ENCODE assay signal across 12 cellular contexts in genomic region chr11:77559686-77560425, GRCh38. TPM values are rescaled to one million over a fixed set of nuclear protein-coding genes. Genes with fewer than 3 reads are reported as not detected.
DNase-seq lines count a peak whose midpoint lies in the region; ATAC-seq, FAIRE-seq and TF ChIP-seq lines count a peak whose summit lies in the region.
"Had no signal": no experiment of that assay in that cellular context is flagged by ENCODE, and none has a peak within 500 bp of the region (broad histone marks: within the 10 kb centered on the region; RNA-seq: fewer than 3 reads in every experiment).

No MANE protein-coding gene starts in this region.

- H3K4me3 ChIP-seq in AG10803 (ENCODE audit: low read length): no peak overlapping the region
- no peak overlapping the region for H3K4me3 ChIP-seq in keratinocyte (ENCODE audit: control insufficient read depth in 2 of 3, extremely low read depth in 1 of 3, insufficient read depth in 2 of 3, low read depth in 1 of 3, low read length in 3 of 3)
- H3K4me3 ChIP-seq: coronary artery had no signal

- H3K4me1 ChIP-seq in keratinocyte (ENCODE audit: control insufficient read depth, extremely low read depth, insufficient read depth, low read length): peaks cover 19% of the 10 kb centered on the region

- no peaks in the 10 kb centered on the region for H3K9me1 ChIP-seq in keratinocyte (ENCODE audit: control insufficient read depth, extremely low read depth, insufficient read depth, low read length)

- FAIRE-seq in keratinocyte (lab: Jason Lieb, UNC): peak; percentile 71

- H3K27ac ChIP-seq in keratinocyte (ENCODE audit: control insufficient read depth, insufficient read depth, low read length): peak overlapping the region; percentile 73
- H3K27ac ChIP-seq: coronary artery had no signal

- H3K27me3 ChIP-seq in keratinocyte (ENCODE audit: control insufficient read depth, extremely low read depth, insufficient read depth, low read length): no peaks in the 10 kb centered on the region

- no peak for ATAC-seq in GM21737 (IDR thresholded peaks at IDR 0.05; ENCODE audit: unreplicated experiment)
- no peak for ATAC-seq in HG02588 (IDR thresholded peaks at IDR 0.05; ENCODE audit: unreplicated experiment)

- no peaks in the 10 kb centered on the region for H3K36me3 ChIP-seq in keratinocyte (ENCODE audit: control insufficient read depth in 2 of 2, extremely low read depth in 1 of 2, insufficient read depth in 2 of 2, low read length in 2 of 2)

- no peaks in the 10 kb centered on the region for H3K9me3 ChIP-seq in keratinocyte (ENCODE audit: control insufficient read depth, low read depth, low read length)

- TF ChIP-seq CTCF in AG10803 (conservative IDR thresholded peaks at IDR 0.05; ENCODE audit: low read length) (no peak), keratinocyte (optimal IDR thresholded peaks at IDR 0.05 in 1 of 3, IDR thresholded peaks at IDR 0.05 in 1 of 3, conservative IDR thresholded peaks at IDR 0.05 in 1 of 3; ENCODE audit: extremely low read depth in 1 of 3, insufficient read depth in 2 of 3, low read length in 3 of 3) (no peak)

- H3K9ac ChIP-seq in keratinocyte (ENCODE audit: control insufficient read depth, extremely low read depth, insufficient read depth, low read length): no peak overlapping the region

- POLR2A ChIA-PET in activated CD4-positive, alpha-beta memory T cell treated with anti-CD3 and anti-CD28 coated beads for 36 hours (lab: Charles Lee): no interaction called here

- no peaks in the 10 kb centered on the region for H3K36me3 Mint-ChIP-seq in activated CD4-positive, alpha-beta memory T cell treated with anti-CD3 and anti-CD28 coated beads for 36 hours

- H2AFZ ChIP-seq in keratinocyte (ENCODE audit: control insufficient read depth, low read length): peak overlapping the region; percentile 54

- H3K4me1 Mint-ChIP-seq in activated CD4-positive, alpha-beta memory T cell treated with anti-CD3 and anti-CD28 coated beads for 36 hours (ENCODE audit: low read depth): no peaks in the 10 kb centered on the region

- H3K27me3 Mint-ChIP-seq in activated CD4-positive, alpha-beta memory T cell treated with anti-CD3 and anti-CD28 coated beads for 36 hours: peaks cover 2% of the 10 kb centered on the region

- DNase-seq in AG10803 (ENCODE audit: low read depth) (peak; percentile 83), HUDEP-2 (lab: John Stamatoyannopoulos, UW; ENCODE audit: unreplicated experiment in 76 of 76) (peak in 45 of 76 experiments; percentile 5 to 78 (median 40)), astrocyte of the hippocampus (ENCODE audit: low read depth, low spot score) (peak; percentile 54), keratinocyte (ENCODE audit: low read depth, low spot score) (peak; percentile 66), AML-193 (lab: John Stamatoyannopoulos, UW) (no peak)
- DNase-seq in activated CD4-positive, alpha-beta memory T cell treated with anti-CD3 and anti-CD28 coated beads for 36 hours: no peak
- DNase-seq: Calu3, NCI-H2107 had no signal

- H3K79me2 ChIP-seq in keratinocyte (ENCODE audit: control insufficient read depth, insufficient read depth, low read length): no peaks in the 10 kb centered on the region

- no peak overlapping the region for H3K27ac Mint-ChIP-seq in activated CD4-positive, alpha-beta memory T cell treated with anti-CD3 and anti-CD28 coated beads for 36 hours
- H3K27ac Mint-ChIP-seq: stimulated activated naive CD8-positive, alpha-beta T cell treated with anti-CD3 and anti-CD28 coated beads, Interleukin-15, Interleukin-2, amounts not matched to agents 100 ng/mL and 50 ng/mL, for 24 hours had no signal

- H3K4me3 Mint-ChIP-seq in activated CD4-positive, alpha-beta memory T cell treated with anti-CD3 and anti-CD28 coated beads for 36 hours: no peak overlapping the region
- H3K4me3 Mint-ChIP-seq: stimulated activated naive CD8-positive, alpha-beta T cell treated with anti-CD3 and anti-CD28 coated beads, Interleukin-15, Interleukin-2, amounts not matched to agents 100 ng/mL and 50 ng/mL, for 24 hours had no signal

- peaks cover 2% of the 10 kb centered on the region for H3K9me3 Mint-ChIP-seq in activated CD4-positive, alpha-beta memory T cell treated with anti-CD3 and anti-CD28 coated beads for 36 hours

- intact Hi-C loops in activated CD4-positive, alpha-beta memory T cell treated with anti-CD3 and anti-CD28 coated beads for 36 hours (cut with micrococcal nuclease): no loop called here

- no peaks in the 10 kb centered on the region for H4K20me1 ChIP-seq in keratinocyte (ENCODE audit: control insufficient read depth, extremely low read depth, insufficient read depth, low read length)

- peak overlapping the region; percentile 22 for H3K4me2 ChIP-seq in keratinocyte (ENCODE audit: control insufficient read depth, extremely low read depth, insufficient read depth, low read depth, low read length)

- CTCF ChIA-PET in activated CD4-positive, alpha-beta memory T cell treated with anti-CD3 and anti-CD28 coated beads for 36 hours (lab: Charles Lee): interaction anchor here (1.1 kb wide), 1 partner anchor 433 kb away, joined by 3 read pairs; no protein-coding TSS in a partner anchor

- dilution Hi-C loops in keratinocyte (cut with MboI; ENCODE audit: extremely low pct_ligation_motif_present, low sequenced_read_pairs): no loop called here

RNA-seq across cellular contexts. Expression of gene AQP11, which starts 29.9 kb away (rescaled TPM):
- 0.12 to 0.18 TPM (median 0.16 TPM) in 3 replicates for polyA plus RNA-seq in keratinocyte
- polyA plus RNA-seq in keratinocyte (2011; ENCODE audit: low read depth): not detected
- polyA plus RNA-seq in keratinocyte (2011; cell fraction: cytosol; rRNA removed): 0.07 and 0.10 TPM in 2 replicates
- polyA plus RNA-seq in keratinocyte (2011; cell fraction: nucleus; rRNA removed): 0.09 and 0.37 TPM in 2 replicates
- polyA plus RNA-seq in keratinocyte (2012; ENCODE audit: low replicate concordance): 0.18 and 0.49 TPM in 2 replicates
- polyA minus RNA-seq in keratinocyte: 0.13 to 0.36 TPM in 2 of 3 replicates, not detected in the other
- polyA minus RNA-seq in keratinocyte (2011; cell fraction: cytosol; rRNA and poly(A)+ RNA removed): not detected
- not detected in 2 replicates for polyA minus RNA-seq in keratinocyte (2011; cell fraction: nucleus; rRNA and poly(A)+ RNA removed)
- under 1 TPM; 0.34 to 0.48 TPM for total RNA-seq in activated CD4-positive, alpha-beta memory T cell treated with anti-CD3 and anti-CD28 coated beads for 36 hours

Comparison
In these comparisons a context has a peak if more than half of its experiments do, and no peak if none do; other contexts are left out.
1. DNase-seq: peak in AG10803 (single experiment), HUDEP-2 (45 of 76), astrocyte of the hippocampus (single experiment) and keratinocyte (single experiment); none in AML-193 (0 of 2) and activated CD4-positive, alpha-beta memory T cell treated with anti-CD3 and anti-CD28 coated beads for 36 hours (single experiment).